8 cellular contexts compared by ENCODE assay signal in the genomic region with DNA sequence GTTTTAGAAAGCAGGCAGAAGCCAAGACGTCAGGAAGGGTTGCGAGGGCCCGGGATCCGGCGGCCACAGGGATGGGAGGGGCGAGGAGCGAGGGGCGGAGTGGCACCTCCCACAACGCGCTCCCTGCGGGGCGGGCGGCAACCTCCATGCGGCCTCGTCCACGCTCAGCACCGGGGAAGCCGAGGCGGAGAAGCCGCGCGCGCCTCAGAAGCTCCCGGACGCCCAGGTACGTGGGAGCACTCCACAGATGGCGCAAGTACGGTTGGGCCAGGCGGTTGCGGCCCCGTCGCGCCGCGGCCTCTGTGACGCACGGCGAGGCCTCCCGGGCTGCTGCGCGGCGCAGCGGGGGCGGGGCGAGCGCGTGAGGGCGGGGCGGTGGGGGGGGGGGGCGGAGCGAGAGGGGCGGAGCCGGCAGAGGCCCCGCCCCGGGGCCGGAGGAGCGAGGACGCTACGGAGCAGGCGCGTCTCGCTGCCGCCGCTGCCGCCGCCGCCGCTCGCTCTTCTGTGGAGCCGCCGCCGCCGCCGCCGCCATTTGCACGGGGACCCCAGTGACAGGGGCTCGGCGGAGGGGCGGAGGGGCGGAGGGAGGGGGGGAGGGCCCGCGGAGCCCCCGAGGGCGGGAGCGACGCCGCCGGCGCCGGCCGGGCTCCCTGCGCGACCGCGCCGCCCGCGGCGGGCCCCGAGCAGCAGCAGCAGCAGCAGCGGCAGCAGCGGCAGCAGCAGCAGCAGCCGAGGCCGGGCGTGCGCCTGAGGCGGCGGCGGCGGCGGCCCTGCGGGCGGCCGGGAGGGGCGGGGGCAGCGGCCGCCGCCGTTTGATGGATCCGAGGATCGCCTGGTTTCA. TPM values are rescaled to one million over a fixed set of nuclear protein-coding genes. Genes with fewer than 3 reads are reported as not detected.
DNase-seq lines count a peak whose midpoint lies in the region; ATAC-seq, FAIRE-seq and TF ChIP-seq lines count a peak whose summit lies in the region.

A gene (plus strand): TSS at position 500 of the 841 bp plus-strand sequence. CDS start 316 bp downstream, at position 816.

- H3K36me3 Mint-ChIP-seq in CD8-positive, alpha-beta T cell = peaks cover 12% of the 10 kb centered on the region

- POLR2A ChIA-PET in CD8-positive, alpha-beta T cell (lab: Charles Lee) = interaction anchor here (0.7 to 2.3 kb wide), 8 partner anchors 10 to 395 kb away, joined by 3 to 7 read pairs (median 4); a partner anchor contains a TSS
- POLR2A ChIA-PET in endothelial cell of umbilical vein (lab: Charles Lee) = interaction anchor here (0.6 kb wide), 1 partner anchor 216 kb away, joined by 3 read pairs; a partner anchor contains a TSS

- peaks cover 40% of the 10 kb centered on the region for H3K4me1 ChIP-seq in CD8-positive, alpha-beta T cell (ENCODE audit: insufficient read depth, low read length)
- H3K4me1 ChIP-seq in NT2/D1 (ENCODE audit: insufficient read depth, insufficient read length) = peaks cover 6% of the 10 kb centered on the region
- H3K4me1 ChIP-seq in endothelial cell of umbilical vein (ENCODE audit: control insufficient read depth, extremely low read depth, insufficient read depth, low read length) = peaks cover 17% of the 10 kb centered on the region
- peaks cover 45% of the 10 kb centered on the region for H3K4me1 ChIP-seq in mononuclear cell (ENCODE audit: insufficient read depth, low read length)

- peak; percentile 77 for ATAC-seq in CD8-positive, alpha-beta T cell
- ATAC-seq in GM19397 (IDR thresholded peaks at IDR 0.05; ENCODE audit: unreplicated experiment) = peak; percentile 75
- peak; percentile 40 for ATAC-seq in HG03558 (IDR thresholded peaks at IDR 0.05; ENCODE audit: extremely low read depth, unreplicated experiment)

- H3K9me3 Mint-ChIP-seq in CD8-positive, alpha-beta T cell = no peaks in the 10 kb centered on the region

- H3K27ac Mint-ChIP-seq in CD8-positive, alpha-beta T cell = peak within 1 kb of the TSS; percentile 95

- no TSS peak for BruUV-seq in endothelial cell of umbilical vein (replicated peaks; lab: Mats Ljungman, UMichigan)

- H3K4me2 ChIP-seq in endothelial cell of umbilical vein (ENCODE audit: insufficient read depth, low read length) = peak within 1 kb of the TSS; percentile 87

- peak; percentile 82 to 96 (median 88) for DNase-seq in CD8-positive, alpha-beta T cell
- peak; percentile 69 for DNase-seq in NT2/D1 (ENCODE audit: low read depth, low spot score)
- peak; percentile 82 for DNase-seq in activated T-cell treated with anti-CD3 and anti-CD28 coated beads for 1 hour (ENCODE audit: low read depth)
- peak; percentile 87 for DNase-seq in endothelial cell of umbilical vein (ENCODE audit: low read depth, low spot score)
- peak; percentile 70 to 76 for DNase-seq in stimulated activated CD8-positive, alpha-beta memory T cell treated with anti-CD3 and anti-CD28 coated beads, Interleukin-2, amount 100 ng/mL, for 48 hours (ENCODE audit: low read depth in 2 of 2)

- H3K9ac ChIP-seq in NT2/D1 (ENCODE audit: insufficient read length, low read depth) = peak within 1 kb of the TSS; percentile 95
- peak within 1 kb of the TSS; percentile 76 for H3K9ac ChIP-seq in endothelial cell of umbilical vein (replicated peaks; ENCODE audit: extremely low read depth, insufficient read depth, low read length)

- H3K9me3 ChIP-seq in CD8-positive, alpha-beta T cell (ENCODE audit: low read length) = no peaks in the 10 kb centered on the region
- no peaks in the 10 kb centered on the region for H3K9me3 ChIP-seq in NT2/D1 (ENCODE audit: insufficient read depth, low read length)
- no peaks in the 10 kb centered on the region for H3K9me3 ChIP-seq in endothelial cell of umbilical vein (replicated peaks; ENCODE audit: control insufficient read depth, insufficient read depth, low read length)
- H3K9me3 ChIP-seq in mononuclear cell (ENCODE audit: low read depth, low read length) = no peaks in the 10 kb centered on the region

- no peaks in the 10 kb centered on the region for H3K9me1 ChIP-seq in endothelial cell of umbilical vein (replicated peaks; ENCODE audit: control insufficient read depth, extremely low read depth, insufficient read depth, low read length)

- peak within 1 kb of the TSS; percentile 99 for H2AFZ ChIP-seq in endothelial cell of umbilical vein (ENCODE audit: low read depth, low read length)

- H3K79me2 ChIP-seq in endothelial cell of umbilical vein (ENCODE audit: control insufficient read depth, insufficient read depth, low read length) = peaks cover 44% of the 10 kb centered on the region

- peak within 1 kb of the TSS; percentile 93 for H3K27ac ChIP-seq in CD8-positive, alpha-beta T cell (ENCODE audit: low read depth, low read length)
- peak within 1 kb of the TSS; percentile 89 for H3K27ac ChIP-seq in endothelial cell of umbilical vein (ENCODE audit: insufficient read depth, low read depth, low read length)

- peak; percentile 86 for FAIRE-seq in endothelial cell of umbilical vein (lab: Jason Lieb, UNC)

- CTCF ChIA-PET in CD8-positive, alpha-beta T cell (lab: Charles Lee) = interaction anchor here (1.2 to 2.1 kb wide), 3 partner anchors 57 to 85 kb away, joined by 3 to 9 read pairs (median 5); no protein-coding TSS in a partner anchor
- CTCF ChIA-PET in endothelial cell of umbilical vein (lab: Charles Lee) = interaction anchor here (1.0 to 4.9 kb wide), 4 partner anchors 57 to 512 kb away, joined by 4 to 34 read pairs (median 6); a partner anchor contains a TSS

- peak within 1 kb of the TSS; percentile 93 for H3K4me3 Mint-ChIP-seq in CD8-positive, alpha-beta T cell

- H3K4me3 ChIP-seq in CD8-positive, alpha-beta T cell (ENCODE audit: low read depth, low read length) = peak within 1 kb of the TSS; percentile 79
- peak within 1 kb of the TSS; percentile 88 for H3K4me3 ChIP-seq in NT2/D1 (ENCODE audit: insufficient read length, low read depth)
- peak within 1 kb of the TSS; percentile 83 to 93 (median 83) for H3K4me3 ChIP-seq in endothelial cell of umbilical vein (replicated peaks in 1 of 3; ENCODE audit: insufficient read depth in 1 of 3, low read depth in 1 of 3, low read length in 3 of 3)
- H3K4me3 ChIP-seq in mononuclear cell (ENCODE audit: low read length) = peak within 1 kb of the TSS; percentile 95

- H4K20me1 ChIP-seq in endothelial cell of umbilical vein (replicated peaks; ENCODE audit: control insufficient read depth, extremely low read depth, insufficient read depth, low read length) = peaks cover 2% of the 10 kb centered on the region

- intact Hi-C loops in CD8-positive, alpha-beta T cell (cut with DNase I, micrococcal nuclease) = loop anchor here (1.0 to 10.0 kb wide), 11 partner anchors 32 to 1538 kb away; a partner anchor contains a TSS
- intact Hi-C loops in endothelial cell of umbilical vein (cut with micrococcal nuclease) = loop anchor here (1.0 to 10.0 kb wide), 7 partner anchors 30 to 592 kb away; a partner anchor contains a TSS

- TF ChIP-seq POLR2A in endothelial cell of umbilical vein (IDR thresholded peaks at IDR 0.05; ENCODE audit: low read depth, low read length) = peak; percentile 79

- H3K36me3 ChIP-seq in CD8-positive, alpha-beta T cell (ENCODE audit: insufficient read depth, low read length) = no peaks in the 10 kb centered on the region
- H3K36me3 ChIP-seq in NT2/D1 (ENCODE audit: insufficient read depth, insufficient read length, low read length) (peaks cover 2% of the 10 kb centered on the region), endothelial cell of umbilical vein (ENCODE audit: control insufficient read depth in 2 of 2, extremely low read depth in 1 of 2, insufficient read depth in 2 of 2, low read length in 2 of 2) (no peaks in the 10 kb centered on the region)

- H3K27me3 Mint-ChIP-seq in CD8-positive, alpha-beta T cell (ENCODE audit: low read depth) = no peaks in the 10 kb centered on the region

- no peaks in the 10 kb centered on the region for H3K27me3 ChIP-seq in CD8-positive, alpha-beta T cell (ENCODE audit: insufficient read depth, low read length)
- H3K27me3 ChIP-seq in NT2/D1 (ENCODE audit: insufficient read depth, insufficient read length) = no peaks in the 10 kb centered on the region
- H3K27me3 ChIP-seq in endothelial cell of umbilical vein (ENCODE audit: control insufficient read depth in 2 of 2, insufficient read depth in 2 of 2, low read length in 2 of 2) = no peaks in the 10 kb centered on the region
- no peaks in the 10 kb centered on the region for H3K27me3 ChIP-seq in mononuclear cell (ENCODE audit: insufficient read depth, low read length)

- H3K4me1 Mint-ChIP-seq in CD8-positive, alpha-beta T cell (ENCODE audit: low read depth) = peaks cover 37% of the 10 kb centered on the region

- TF ChIP-seq CTCF in CD8-positive, alpha-beta T cell (IDR thresholded peaks at IDR 0.05) = no peak
- no peak for TF ChIP-seq CTCF in endothelial cell of umbilical vein (IDR thresholded peaks at IDR 0.05; ENCODE audit: extremely low read depth in 1 of 2, insufficient read depth in 1 of 2, low read depth in 1 of 2, low read length in 2 of 2)

- dilution Hi-C loops in endothelial cell of umbilical vein (cut with MboI; ENCODE audit: extremely low pct_ligation_motif_present, low sequenced_read_pairs) = no loop called here

TF ChIP-seq in endothelial cell of umbilical vein, 7 proteins besides CTCF, POLR2A, EP300 and RAD21:
- TF ChIP-seq POLR2AphosphoS5 (IDR thresholded peaks at IDR 0.05; ENCODE audit: insufficient read depth, low read depth, low read length) = peak; percentile 81
- TF ChIP-seq, protein P1, sequence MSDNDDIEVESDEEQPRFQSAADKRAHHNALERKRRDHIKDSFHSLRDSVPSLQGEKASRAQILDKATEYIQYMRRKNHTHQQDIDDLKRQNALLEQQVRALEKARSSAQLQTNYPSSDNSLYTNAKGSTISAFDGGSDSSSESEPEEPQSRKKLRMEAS (IDR thresholded peaks at IDR 0.05; ENCODE audit: insufficient read depth, insufficient read length) = no peak
- TF ChIP-seq FOS (IDR thresholded peaks at IDR 0.05; ENCODE audit: borderline replicate concordance, insufficient read depth, low read length) = no peak

RNA-seq across cellular contexts. Expression of the gene that starts here (rescaled TPM):
- 10 to 100 TPM; 60.2 to 62.1 TPM for total RNA-seq in CD8-positive, alpha-beta T cell
- total RNA-seq in endothelial cell of umbilical vein (13.1 TPM in 2 replicates), mononuclear cell (38.7 TPM)
- polyA plus RNA-seq in endothelial cell of umbilical vein = 3.5 and 4.2 TPM in 2 replicates
- 4.8 and 5.4 TPM in 2 replicates for polyA plus RNA-seq in endothelial cell of umbilical vein (2011; cell fraction: cytosol; rRNA removed)
- 8.8 and 12.1 TPM in 2 replicates for polyA plus RNA-seq in endothelial cell of umbilical vein (2011; cell fraction: nucleus; rRNA removed)
- 7.6 and 7.7 TPM in 2 replicates for polyA plus RNA-seq in endothelial cell of umbilical vein (2012)
- 7.2 and 8.6 TPM in 2 replicates for polyA minus RNA-seq in endothelial cell of umbilical vein
- 10.3 TPM for polyA minus RNA-seq in endothelial cell of umbilical vein (2011; cell fraction: cytosol; rRNA and poly(A)+ RNA removed)
- polyA minus RNA-seq in endothelial cell of umbilical vein (2011; cell fraction: nucleus; rRNA and poly(A)+ RNA removed) = 8.8 and 9.2 TPM in 2 replicates

Comparison
In these comparisons a context has a peak if more than half of its experiments do, and no peak if none do; other contexts are left out.
1. Peak in every context shown above with its lines: DNase-seq, ATAC-seq, H3K4me3 ChIP-seq and H3K27ac ChIP-seq.